ENCODE assay signal across 18 cellular contexts in genomic region chr4:87278335-87278794, GRCh38. TPM values are rescaled to one million over a fixed set of nuclear protein-coding genes. Genes with fewer than 3 reads are reported as not detected.
"Had no signal": no experiment of that assay in that cellular context is flagged by ENCODE, and none has a peak within 500 bp of the region (broad histone marks: within the 10 kb centered on the region; RNA-seq: fewer than 3 reads in every experiment).

No MANE protein-coding gene starts in this region.

- ATAC-seq: heart left ventricle; left ventricle myocardium superior; mucosa of descending colon; naive thymus-derived CD8-positive, alpha-beta T cell; psoas muscle had no signal

- FAIRE-seq: islet of Langerhans, small intestine had no signal

- DNase-seq: central memory CD4-positive, alpha-beta T cell; cortex of kidney; dorsolateral prefrontal cortex; effector CD8-positive, alpha-beta T cell; foreskin melanocyte; heart left ventricle; hypothalamus; kidney glomerular epithelial cell; left ventricle myocardium superior; mucosa of descending colon; naive thymus-derived CD8-positive, alpha-beta T cell; psoas muscle; small intestine; stimulated activated CD4-positive, alpha-beta T cell treated with anti-CD3 and anti-CD28 coated beads, Interleukin-12 subunit alpha, Interleukin-12 subunit beta, amount 100 ng/mL, for 4 hours; stimulated activated naive CD4-positive, alpha-beta T cell; trophoblast cell had no signal

- H3K27me3 ChIP-seq: dorsolateral prefrontal cortex, heart left ventricle had no signal

- H3K4me3 ChIP-seq: dorsolateral prefrontal cortex, heart left ventricle, mucosa of descending colon, psoas muscle had no signal

- H3K4me1 ChIP-seq: heart left ventricle, psoas muscle had no signal

- H3K36me3 ChIP-seq: heart left ventricle had no signal

- H3K27ac ChIP-seq: dorsolateral prefrontal cortex, psoas muscle had no signal

- H3K9me3 ChIP-seq: heart left ventricle, mucosa of descending colon, psoas muscle had no signal

RNA-seq across cellular contexts. Expression of gene HSD17B13, which starts 44.3 kb away (rescaled TPM):
- total RNA-seq: chondrocyte had no signal
